ENCODE assay signal across 9 cellular contexts in the genomic region with DNA sequence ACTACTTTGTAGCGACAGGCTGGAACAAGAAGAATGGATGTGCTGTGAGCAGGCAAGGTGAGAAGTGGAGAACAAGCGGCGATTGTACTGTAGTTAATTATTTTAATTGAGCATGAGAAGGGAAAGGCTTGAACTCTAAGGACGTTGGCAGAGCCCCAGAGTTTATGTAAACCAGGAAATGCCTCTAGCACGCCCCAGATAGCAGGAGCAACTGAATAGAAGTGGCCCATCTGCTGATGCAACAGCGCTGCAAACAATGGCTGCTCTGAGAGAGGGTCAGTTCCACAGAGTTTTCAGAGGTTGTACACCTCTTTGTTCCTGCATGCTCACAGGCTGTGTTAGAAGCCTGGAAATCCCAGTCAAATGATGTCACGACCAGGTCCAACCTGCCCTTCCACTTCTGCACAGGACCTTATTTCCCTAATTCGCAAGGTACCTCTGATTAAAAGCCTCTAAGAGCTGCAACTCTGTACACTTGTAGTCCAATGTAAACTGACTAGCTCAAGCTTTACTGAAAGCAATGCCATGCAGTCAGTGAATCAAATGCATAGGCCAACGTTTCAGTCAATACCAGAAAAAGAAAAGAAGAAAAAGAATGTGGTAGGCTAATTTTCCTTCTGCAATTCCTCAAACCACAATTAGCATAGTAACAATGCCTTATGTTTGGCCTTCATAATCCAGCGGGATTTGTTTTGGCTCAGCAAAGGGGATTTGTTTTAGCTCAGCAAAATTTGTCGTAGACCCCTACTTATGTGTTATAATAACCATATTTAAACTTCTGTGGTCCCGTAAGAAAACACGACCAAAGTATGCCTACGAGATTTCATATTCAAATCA.
A peak's percentile ranks its signal among the peaks of the same experiment; 100 is the strongest.
DNase-seq lines count a peak whose midpoint lies in the region; ATAC-seq and TF ChIP-seq lines count a peak whose summit lies in the region.
"Had no signal": no experiment of that assay in that cellular context is flagged by ENCODE, and none has a peak within 500 bp of the region (broad histone marks: within the 10 kb centered on the region; RNA-seq: fewer than 3 reads in every experiment).

No MANE protein-coding gene starts in this region.

- no peak for TF ChIP-seq POLR2A in breast epithelium (IDR thresholded peaks at IDR 0.05)

- H3K27ac Mint-ChIP-seq in activated CD8-positive, alpha-beta T cell treated with anti-CD3 and anti-CD28 coated beads for 36 hours = no peak overlapping the region
- H3K27ac Mint-ChIP-seq: stimulated activated naive CD8-positive, alpha-beta T cell treated with anti-CD3 and anti-CD28 coated beads, Interleukin-15, Interleukin-2, amounts not matched to agents 100 ng/mL and 50 ng/mL, for 24 hours had no signal

- H3K36me3 ChIP-seq in breast epithelium = no peaks in the 10 kb centered on the region

- no peak overlapping the region for H3K4me3 ChIP-seq in breast epithelium

- intact Hi-C loops in breast epithelium (cut with DNase I; ENCODE audit: low total_unique reads) = no loop called here
- intact Hi-C loops in activated CD8-positive, alpha-beta T cell treated with anti-CD3 and anti-CD28 coated beads for 36 hours (cut with micrococcal nuclease) = no loop called here

- H3K9me3 ChIP-seq in breast epithelium = no peaks in the 10 kb centered on the region

- no peaks in the 10 kb centered on the region for H3K9me3 Mint-ChIP-seq in activated CD8-positive, alpha-beta T cell treated with anti-CD3 and anti-CD28 coated beads for 36 hours
- H3K9me3 Mint-ChIP-seq: stimulated activated naive CD8-positive, alpha-beta T cell treated with anti-CD3 and anti-CD28 coated beads, Interleukin-15, Interleukin-2, amounts not matched to agents 100 ng/mL and 50 ng/mL, for 24 hours had no signal

- no peaks in the 10 kb centered on the region for H3K36me3 Mint-ChIP-seq in activated CD8-positive, alpha-beta T cell treated with anti-CD3 and anti-CD28 coated beads for 36 hours (ENCODE audit: low read depth)

- no peak for TF ChIP-seq CTCF in breast epithelium (IDR thresholded peaks at IDR 0.05)
- TF ChIP-seq CTCF in activated CD8-positive, alpha-beta T cell treated with anti-CD3 and anti-CD28 coated beads for 36 hours (IDR thresholded peaks at IDR 0.05) = no peak

- CTCF ChIA-PET in activated CD8-positive, alpha-beta T cell treated with anti-CD3 and anti-CD28 coated beads for 36 hours (lab: Charles Lee) = no interaction called here

- H3K27me3 ChIP-seq in breast epithelium = no peaks in the 10 kb centered on the region
- H3K27me3 ChIP-seq in layer of hippocampus (ENCODE audit: control insufficient read depth, insufficient read depth, low read length) = no peaks in the 10 kb centered on the region

- H3K27me3 Mint-ChIP-seq in activated CD8-positive, alpha-beta T cell treated with anti-CD3 and anti-CD28 coated beads for 36 hours = peaks cover 10% of the 10 kb centered on the region

- H3K4me1 ChIP-seq in breast epithelium = peaks cover 0 to 10% of the 10 kb centered on the region in 2 donors

- POLR2A ChIA-PET in activated CD8-positive, alpha-beta T cell treated with anti-CD3 and anti-CD28 coated beads for 36 hours (lab: Charles Lee) = no interaction called here

- DNase-seq in COLO829 (ENCODE audit: low spot score) (peak; percentile 59), NCI-H2107 treated with DMSO at 0.1 percent for 48 hours (lab: John Stamatoyannopoulos, UW; ENCODE audit: unreplicated experiment) (peak; percentile 54), breast epithelium (ENCODE audit: low spot score in 2 of 2) (peak; percentile 56 to 84), NAMALWA (ENCODE audit: low spot score) (no peak)
- no peak for DNase-seq in activated CD8-positive, alpha-beta T cell treated with anti-CD3 and anti-CD28 coated beads for 36 hours
- no peak for DNase-seq in activated CD8-positive, alpha-beta memory T cell treated with anti-CD3 and anti-CD28 coated beads, Interleukin-2, amount 50 U/mL, for 48 hours

- H3K27ac ChIP-seq in breast epithelium (peak overlapping the region; percentile 68 to 80), layer of hippocampus (ENCODE audit: low read depth, low read length) (peak overlapping the region; percentile 39)

- H3K4me1 Mint-ChIP-seq in activated CD8-positive, alpha-beta T cell treated with anti-CD3 and anti-CD28 coated beads for 36 hours (ENCODE audit: low read depth) = no peaks in the 10 kb centered on the region

- no peak for ATAC-seq in activated CD8-positive, alpha-beta T cell treated with anti-CD3 and anti-CD28 coated beads for 36 hours
- no peak for ATAC-seq in GM21723 (IDR thresholded peaks at IDR 0.05; ENCODE audit: unreplicated experiment)

- H3K4me3 Mint-ChIP-seq in activated CD8-positive, alpha-beta T cell treated with anti-CD3 and anti-CD28 coated beads for 36 hours = no peak overlapping the region
- H3K4me3 Mint-ChIP-seq: stimulated activated naive CD8-positive, alpha-beta T cell treated with anti-CD3 and anti-CD28 coated beads, Interleukin-15, Interleukin-2, amounts not matched to agents 100 ng/mL and 50 ng/mL, for 24 hours had no signal

Comparison
In these comparisons a context has a peak if more than half of its experiments do, and no peak if none do; other contexts are left out.
1. DNase-seq: peak in COLO829 (single experiment), NCI-H2107 treated with DMSO at 0.1 percent for 48 hours (single experiment) and breast epithelium (2 of 2); none in activated CD8-positive, alpha-beta T cell treated with anti-CD3 and anti-CD28 coated beads for 36 hours (single experiment), NAMALWA (single experiment) and activated CD8-positive, alpha-beta memory T cell treated with anti-CD3 and anti-CD28 coated beads, Interleukin-2, amount 50 U/mL, for 48 hours (single experiment).